Comparison of ENCODE assay signal across 24 cellular contexts in the genomic region with DNA sequence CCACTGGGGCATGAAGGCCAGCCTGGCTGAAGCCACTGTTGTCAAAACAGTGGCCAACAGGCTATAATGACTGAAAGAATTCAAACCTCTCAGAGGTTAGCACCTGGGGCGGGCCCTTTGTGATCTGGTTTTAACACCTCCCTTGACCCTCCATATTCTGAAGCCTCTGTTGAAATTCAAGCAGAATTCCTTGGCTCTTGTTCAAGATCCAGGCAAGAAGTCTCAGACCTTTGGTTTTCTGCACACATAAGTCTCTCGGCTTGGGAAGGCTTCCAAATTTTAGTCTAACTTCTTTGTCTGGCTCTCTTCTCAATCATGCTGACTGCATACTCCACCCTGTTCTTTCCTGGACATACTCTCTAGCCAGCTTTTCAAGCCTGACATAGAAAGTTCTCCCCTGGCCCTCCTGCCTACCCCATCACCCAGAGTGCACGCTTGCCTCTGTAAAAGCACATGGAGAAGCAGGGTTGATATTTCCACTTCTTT.
DNase-seq lines count a peak whose midpoint lies in the region; ATAC-seq, FAIRE-seq and TF ChIP-seq lines count a peak whose summit lies in the region.
"Had no signal": no experiment of that assay in that cellular context is flagged by ENCODE, and none has a peak within 500 bp of the region (broad histone marks: within the 10 kb centered on the region; RNA-seq: fewer than 3 reads in every experiment).

No MANE protein-coding gene starts in this region.

- peak overlapping the region in 3 of 5 experiments; percentile 22 to 61 (median 30) for H3K27ac Mint-ChIP-seq in brain
- H3K27ac Mint-ChIP-seq: activated B cell treated with CpG ODN at 0.5 μM for 24 hours; activated CD8-positive, alpha-beta T cell treated with anti-CD3 and anti-CD28 coated beads for 36 hours; activated naive CD8-positive, alpha-beta T cell treated with anti-CD3 and anti-CD28 coated beads for 36 hours; B cell; H9; T-helper 2 cell treated with Interferon-gamma antibody and Interleukin-4, amounts not matched to agents 5 μg/mL and 100 μg/mL, for 36 hours had no signal

- no peak for ATAC-seq in HG02642 (IDR thresholded peaks at IDR 0.05; ENCODE audit: poor library complexity, unreplicated experiment)
- ATAC-seq: activated CD8-positive, alpha-beta T cell treated with anti-CD3 and anti-CD28 coated beads for 36 hours; activated T-cell treated with anti-CD3 and anti-CD28 coated beads, Interleukin-2, amount 50 U/mL, for 4 hours had no signal

- no peaks in the 10 kb centered on the region for H3K9me2 ChIP-seq in GM23248 (ENCODE audit: insufficient read depth)

- H3K9me3 ChIP-seq in GM23248 (ENCODE audit: low read depth) = no peaks in the 10 kb centered on the region
- H3K9me3 ChIP-seq in kidney (ENCODE audit: control insufficient read depth in 1 of 2, low read length in 2 of 2) = no peaks in the 10 kb centered on the region
- no peaks in the 10 kb centered on the region for H3K9me3 ChIP-seq in WERI-Rb-1 (ENCODE audit: severe bottlenecking)
- H3K9me3 ChIP-seq: SJCRH30, uterus had no signal

- H3K27ac ChIP-seq in GM23248 (no peak overlapping the region), kidney (ENCODE audit: low read depth in 2 of 2, low read length in 2 of 2) (no peak overlapping the region), WERI-Rb-1 (no peak overlapping the region)
- H3K27ac ChIP-seq: SJCRH30 had no signal

- no peak overlapping the region for H3K4me2 ChIP-seq in GM23248 (ENCODE audit: unreplicated experiment)

- H2AFZ ChIP-seq in GM23248 = no peak overlapping the region

- H3K4me1 Mint-ChIP-seq in brain = peaks cover 71% of the 10 kb centered on the region

- no peaks in the 10 kb centered on the region for H4K20me1 ChIP-seq in GM23248 (ENCODE audit: insufficient read depth)

- in situ Hi-C loops in GM23248 (cut with MboI) = no loop called here

- H3K9ac ChIP-seq in GM23248 (no peak overlapping the region), kidney (ENCODE audit: low read length in 2 of 2) (no peak overlapping the region)

- peaks cover 2 to 14% (median 4%) of the 10 kb centered on the region in 5 experiments for H3K9me3 Mint-ChIP-seq in brain
- H3K9me3 Mint-ChIP-seq: activated CD8-positive, alpha-beta T cell treated with anti-CD3 and anti-CD28 coated beads for 36 hours; activated T-cell treated with anti-CD3 and anti-CD28 coated beads, Interleukin-2, amount 50 U/mL, for 4 hours; T-helper 2 cell treated with Interferon-gamma antibody and Interleukin-4, amounts not matched to agents 5 μg/mL and 100 μg/mL, for 36 hours had no signal

- WGBS in GM23248 (ENCODE audit: low coverage in 1 of 2, low lambda C conversion rate in 2 of 2, missing lambda C conversion rate in 2 of 2), 2 experiments = 44 to 49% methylated on average over 3 of the region's 3 CpGs

- no peak for TF ChIP-seq CTCF in brain (conservative IDR thresholded peaks at IDR 0.05)
- TF ChIP-seq CTCF in kidney (IDR thresholded peaks at IDR 0.05; ENCODE audit: borderline replicate concordance, extremely low read depth, insufficient read depth) = no peak
- no peak for TF ChIP-seq CTCF in retinal pigment epithelial cell (conservative IDR thresholded peaks at IDR 0.05; ENCODE audit: low read depth, low read length)
- no peak for TF ChIP-seq CTCF in WERI-Rb-1 (IDR thresholded peaks at IDR 0.05; ENCODE audit: low read depth, low read length)

- H3K36me3 ChIP-seq in GM23248 (ENCODE audit: low read depth) (no peaks in the 10 kb centered on the region), kidney (ENCODE audit: control insufficient read depth in 1 of 2, insufficient read depth in 2 of 2, low read length in 2 of 2) (no peaks in the 10 kb centered on the region), WERI-Rb-1 (no peaks in the 10 kb centered on the region)
- H3K36me3 ChIP-seq: SJCRH30, uterus had no signal

- peaks cover 20% of the 10 kb centered on the region for H3K4me1 ChIP-seq in GM23248 (ENCODE audit: insufficient read depth)
- H3K4me1 ChIP-seq in kidney (ENCODE audit: control insufficient read depth in 1 of 2, insufficient read depth in 1 of 2, low read depth in 1 of 2, low read length in 2 of 2) = peaks cover 4 to 11% of the 10 kb centered on the region in 2 donors

- intact Hi-C loops in kidney (cut with DNase I) = no loop called here

- no peak overlapping the region for H3K4me3 Mint-ChIP-seq in brain
- H3K4me3 Mint-ChIP-seq: activated B cell treated with CpG ODN at 0.5 μM for 24 hours; activated CD8-positive, alpha-beta T cell treated with anti-CD3 and anti-CD28 coated beads for 36 hours; activated naive CD8-positive, alpha-beta T cell treated with anti-CD3 and anti-CD28 coated beads for 36 hours; activated T-cell treated with anti-CD3 and anti-CD28 coated beads, Interleukin-2, amount 50 U/mL, for 4 hours; B cell; H9; T-helper 2 cell treated with Interferon-gamma antibody and Interleukin-4, amounts not matched to agents 5 μg/mL and 100 μg/mL, for 36 hours had no signal

- H3K36me3 Mint-ChIP-seq in brain = peaks cover 19% of the 10 kb centered on the region
- H3K36me3 Mint-ChIP-seq: activated naive CD8-positive, alpha-beta T cell treated with anti-CD3 and anti-CD28 coated beads for 36 hours had no signal

- H3K27me3 ChIP-seq in GM23248 (replicated peaks; ENCODE audit: insufficient read depth) = no peaks in the 10 kb centered on the region
- no peaks in the 10 kb centered on the region for H3K27me3 ChIP-seq in WERI-Rb-1 (ENCODE audit: insufficient read depth, low read depth, severe bottlenecking)
- H3K27me3 ChIP-seq: SJCRH30, uterus had no signal

- H3K4me3 ChIP-seq in GM23248 (no peak overlapping the region), kidney (ENCODE audit: low read length in 2 of 2) (no peak overlapping the region), retinal pigment epithelial cell (ENCODE audit: low read length) (no peak overlapping the region), WERI-Rb-1 (ENCODE audit: low read depth, low read length) (no peak overlapping the region)
- H3K4me3 ChIP-seq: SJCRH30, uterus had no signal

- no peaks in the 10 kb centered on the region for H3F3A ChIP-seq in GM23248 (ENCODE audit: insufficient read depth)

- peak; percentile 29 for FAIRE-seq in kidney (lab: Jason Lieb, UNC)

- peaks cover 6% of the 10 kb centered on the region for H3K27me3 Mint-ChIP-seq in brain

- DNase-seq in GM23248 (peak; percentile 58), kidney (peak; percentile 68), retinal pigment epithelial cell (ENCODE audit: low read depth) (peak; percentile 59), WERI-Rb-1 (no peak)
- no peak for DNase-seq in activated CD4-positive, alpha-beta T cell treated with anti-CD3 and anti-CD28 coated beads for 1 hour
- DNase-seq: activated B cell treated with CpG ODN at 0.5 μM for 24 hours; activated CD8-positive, alpha-beta T cell treated with anti-CD3 and anti-CD28 coated beads for 36 hours; activated naive CD8-positive, alpha-beta T cell treated with anti-CD3 and anti-CD28 coated beads for 36 hours; activated T-cell treated with anti-CD3 and anti-CD28 coated beads, Interleukin-2, amount 50 U/mL, for 4 hours; Calu3; caudate nucleus; H9; KBM-7; midbrain; NCI-H1048; NCI-H2081 treated with DMSO at 0.1 percent for 48 hours; NCI-H526 treated with DMSO at 0.1 percent for 48 hours; SJCRH30; stimulated activated naive CD4-positive, alpha-beta T cell treated with Interleukin-2 at 50 U/mL for 16 hours; uterus had no signal

- H3K79me2 ChIP-seq in GM23248 (ENCODE audit: insufficient read depth) = peaks cover 78% of the 10 kb centered on the region

Comparison
In these comparisons a context has a peak if more than half of its experiments do, and no peak if none do; other contexts are left out.
1. DNase-seq: peak in GM23248 (single experiment), kidney (single experiment) and retinal pigment epithelial cell (single experiment); none in WERI-Rb-1 (single experiment) and activated CD4-positive, alpha-beta T cell treated with anti-CD3 and anti-CD28 coated beads for 1 hour (single experiment).